In genomic region chr3:182412066-182412465, GRCh38 we compare ENCODE assay signal across 37 cellular contexts.
DNase-seq lines count a peak whose midpoint lies in the region; ATAC-seq and TF ChIP-seq lines count a peak whose summit lies in the region.
"Had no signal": no experiment of that assay in that cellular context is flagged by ENCODE, and none has a peak within 500 bp of the region (broad histone marks: within the 10 kb centered on the region; RNA-seq: fewer than 3 reads in every experiment).

No MANE protein-coding gene starts in this region.

- H3K4me2 ChIP-seq in PC-9, result peak overlapping the region; percentile 39

- H3F3A ChIP-seq in PC-9 (ENCODE audit: insufficient read depth, low read depth), result peaks cover 17% of the 10 kb centered on the region; the same call in 1 of the 2 replicates

- H4K20me1 ChIP-seq in PC-9 (ENCODE audit: insufficient read depth), result no peaks in the 10 kb centered on the region

- CTCF ChIA-PET in PC-9 (lab: Charles Lee), result no interaction called here

- H3K36me3 ChIP-seq in PC-9 (ENCODE audit: low read depth), result no peaks in the 10 kb centered on the region
- no peaks in the 10 kb centered on the region for H3K36me3 ChIP-seq in lower lobe of right lung
- H3K36me3 ChIP-seq: ascending aorta, esophagus muscularis mucosa, SJSA1, suprapubic skin, WERI-Rb-1 had no signal

- H3K4me1 ChIP-seq in PC-9 (replicated peaks; ENCODE audit: insufficient read depth), result peaks cover 15% of the 10 kb centered on the region
- H3K4me1 ChIP-seq in lower lobe of right lung, result no peaks in the 10 kb centered on the region
- H3K4me1 ChIP-seq: ascending aorta, esophagus muscularis mucosa, SJSA1, suprapubic skin had no signal

- no peak overlapping the region for H3K4me3 ChIP-seq in PC-9
- H3K4me3 ChIP-seq in lower lobe of right lung, result no peak overlapping the region
- H3K4me3 ChIP-seq: ascending aorta, coronary artery, esophagus muscularis mucosa, GM23248, lung, SJSA1, suprapubic skin had no signal

- peak; percentile 19 for DNase-seq in SIG-M5 treated with dmso at 0.1 percent for 504 hours (lab: John Stamatoyannopoulos, UW; ENCODE audit: unreplicated experiment)
- DNase-seq in SIG-M5 (lab: John Stamatoyannopoulos, UW), result no peak
- DNase-seq in PC-9, result peak; percentile 67 to 95
- peak; percentile 85 for DNase-seq in islet precursor cell
- DNase-seq in stimulated activated effector memory CD8-positive, alpha-beta T cell treated with anti-CD3 and anti-CD28 coated beads, Interleukin-12 subunit alpha, Interleukin-12 subunit beta, amount 100 ng/mL, for 72 hours (ENCODE audit: low spot score in 2 of 2), result no peak
- DNase-seq in lower lobe of right lung, result no peak
- no peak for DNase-seq in activated effector memory CD4-positive, alpha-beta T cell treated with anti-CD3 and anti-CD28 coated beads, Interleukin-2, amount 50 U/mL, for 16 hours
- no peak for DNase-seq in NCI-H2227 treated with DMSO at 0.1 percent for 48 hours (lab: John Stamatoyannopoulos, UW)
- DNase-seq: activated CD4-positive, alpha-beta T cell treated with anti-CD3 and anti-CD28 coated beads for 4 hours; activated gamma-delta T cell treated with Interleukin-2 at 50 U/mL for 16 hours; activated naive CD8-positive, alpha-beta T cell treated with anti-CD3 and anti-CD28 coated beads, Interleukin-2, amount 10 ng/mL, durations not matched to agents 7 days and 5 days; activated T-cell treated with anti-CD3 and anti-CD28 coated beads for 4 hours; caudate nucleus; DMS79; effector memory CD4-positive, alpha-beta T cell; foreskin fibroblast; GF-D8; GM23248; head of caudate nucleus; kidney; NCI-H1930; NCI-H526; NK-92 treated with Interleukin-12 subunit alpha and Interleukin-12 subunit beta, amount 100 ng/mL, for 24 hours; stimulated activated naive CD4-positive, alpha-beta T cell; T-helper 9 cell; WERI-Rb-1 had no signal

- POLR2A ChIA-PET in PC-9 (lab: Charles Lee; ENCODE audit: unreplicated experiment), result no interaction called here

- H3K9me3 ChIP-seq in PC-9 (ENCODE audit: insufficient read depth, low read depth), result no peaks in the 10 kb centered on the region
- H3K9me3 ChIP-seq in lower lobe of right lung, result no peaks in the 10 kb centered on the region
- H3K9me3 ChIP-seq: ascending aorta, Caco-2, esophagus muscularis mucosa, SJSA1, suprapubic skin had no signal

- peak; percentile 21 for ATAC-seq in stimulated activated effector memory CD8-positive, alpha-beta T cell treated with anti-CD3 and anti-CD28 coated beads, Interleukin-12 subunit alpha, Interleukin-12 subunit beta, amount 100 ng/mL, for 72 hours
- no peak for ATAC-seq in lower lobe of right lung
- ATAC-seq: Panc1 had no signal

- H3K9me2 ChIP-seq in PC-9 (ENCODE audit: insufficient read depth), result no peaks in the 10 kb centered on the region

- H3K27ac Mint-ChIP-seq in stimulated activated effector memory CD8-positive, alpha-beta T cell treated with anti-CD3 and anti-CD28 coated beads, Interleukin-12 subunit alpha, Interleukin-12 subunit beta, amount 100 ng/mL, for 72 hours, result no peak overlapping the region
- H3K27ac Mint-ChIP-seq: activated naive CD8-positive, alpha-beta T cell treated with anti-CD3 and anti-CD28 coated beads, Interleukin-2, amount 10 ng/mL, durations not matched to agents 7 days and 5 days; CD14-positive monocyte; nephron had no signal

- H3K9me3 Mint-ChIP-seq in stimulated activated effector memory CD8-positive, alpha-beta T cell treated with anti-CD3 and anti-CD28 coated beads, Interleukin-12 subunit alpha, Interleukin-12 subunit beta, amount 100 ng/mL, for 72 hours, result no peaks in the 10 kb centered on the region
- H3K9me3 Mint-ChIP-seq: activated naive CD8-positive, alpha-beta T cell treated with anti-CD3 and anti-CD28 coated beads, Interleukin-2, amount 10 ng/mL, durations not matched to agents 7 days and 5 days had no signal

- intact Hi-C loops in PC-9 (cut with micrococcal nuclease; ENCODE audit: unreplicated experiment), result loop anchor here (1.0 to 5.0 kb wide), 3 partner anchors 23 to 205 kb away; no protein-coding TSS in a partner anchor
- intact Hi-C loops in lower lobe of right lung (cut with DNase I), result no loop called here

- H3K4me3 Mint-ChIP-seq in stimulated activated effector memory CD8-positive, alpha-beta T cell treated with anti-CD3 and anti-CD28 coated beads, Interleukin-12 subunit alpha, Interleukin-12 subunit beta, amount 100 ng/mL, for 72 hours, result no peak overlapping the region
- H3K4me3 Mint-ChIP-seq: activated naive CD8-positive, alpha-beta T cell treated with anti-CD3 and anti-CD28 coated beads, Interleukin-2, amount 10 ng/mL, durations not matched to agents 7 days and 5 days; CD14-positive monocyte; nephron had no signal

- H3K79me2 ChIP-seq in PC-9 (ENCODE audit: low read depth), result no peaks in the 10 kb centered on the region

- H3K27me3 ChIP-seq in PC-9 (ENCODE audit: insufficient read depth, low read depth) (no peaks in the 10 kb centered on the region), lower lobe of right lung (ENCODE audit: low read depth) (no peaks in the 10 kb centered on the region)
- H3K27me3 ChIP-seq: ascending aorta, esophagus muscularis mucosa, SJSA1, suprapubic skin had no signal

- H3K27ac ChIP-seq in PC-9 (peak overlapping the region; percentile 50), lower lobe of right lung (no peak overlapping the region)
- H3K27ac ChIP-seq: 22Rv1, ascending aorta, coronary artery, esophagus muscularis mucosa, GM23248, SJSA1, suprapubic skin, WERI-Rb-1 had no signal

- no peaks in the 10 kb centered on the region for H3K4me1 Mint-ChIP-seq in stimulated activated effector memory CD8-positive, alpha-beta T cell treated with anti-CD3 and anti-CD28 coated beads, Interleukin-12 subunit alpha, Interleukin-12 subunit beta, amount 100 ng/mL, for 72 hours
- H3K4me1 Mint-ChIP-seq: activated naive CD8-positive, alpha-beta T cell treated with anti-CD3 and anti-CD28 coated beads, Interleukin-2, amount 10 ng/mL, durations not matched to agents 7 days and 5 days; CD14-positive monocyte had no signal

- TF ChIP-seq CTCF in PC-9 (conservative IDR thresholded peaks at IDR 0.05) (no peak), lower lobe of right lung (IDR thresholded peaks at IDR 0.05) (no peak)

- H2AFZ ChIP-seq in PC-9, result no peak overlapping the region
- H2AFZ ChIP-seq: GM23248 had no signal

- H3K36me3 Mint-ChIP-seq in stimulated activated effector memory CD8-positive, alpha-beta T cell treated with anti-CD3 and anti-CD28 coated beads, Interleukin-12 subunit alpha, Interleukin-12 subunit beta, amount 100 ng/mL, for 72 hours, result no peaks in the 10 kb centered on the region
- H3K36me3 Mint-ChIP-seq: activated naive CD8-positive, alpha-beta T cell treated with anti-CD3 and anti-CD28 coated beads, Interleukin-2, amount 10 ng/mL, durations not matched to agents 7 days and 5 days; CD14-positive monocyte had no signal

- BruUV-seq in PC-9 (replicated peaks; lab: Mats Ljungman, UMichigan), result no TSS peak

Comparison
In these comparisons a context has a peak if more than half of its experiments do, and no peak if none do; other contexts are left out.
1. DNase-seq: peak in SIG-M5 treated with dmso at 0.1 percent for 504 hours (single experiment), PC-9 (2 of 2) and islet precursor cell (single experiment); none in SIG-M5 (single experiment), stimulated activated effector memory CD8-positive, alpha-beta T cell treated with anti-CD3 and anti-CD28 coated beads, Interleukin-12 subunit alpha, Interleukin-12 subunit beta, amount 100 ng/mL, for 72 hours (0 of 2), lower lobe of right lung (single experiment), activated effector memory CD4-positive, alpha-beta T cell treated with anti-CD3 and anti-CD28 coated beads, Interleukin-2, amount 50 U/mL, for 16 hours (single experiment) and NCI-H2227 treated with DMSO at 0.1 percent for 48 hours (single experiment).